Comparison of ENCODE assay signal across 14 cellular contexts in the genomic region with DNA sequence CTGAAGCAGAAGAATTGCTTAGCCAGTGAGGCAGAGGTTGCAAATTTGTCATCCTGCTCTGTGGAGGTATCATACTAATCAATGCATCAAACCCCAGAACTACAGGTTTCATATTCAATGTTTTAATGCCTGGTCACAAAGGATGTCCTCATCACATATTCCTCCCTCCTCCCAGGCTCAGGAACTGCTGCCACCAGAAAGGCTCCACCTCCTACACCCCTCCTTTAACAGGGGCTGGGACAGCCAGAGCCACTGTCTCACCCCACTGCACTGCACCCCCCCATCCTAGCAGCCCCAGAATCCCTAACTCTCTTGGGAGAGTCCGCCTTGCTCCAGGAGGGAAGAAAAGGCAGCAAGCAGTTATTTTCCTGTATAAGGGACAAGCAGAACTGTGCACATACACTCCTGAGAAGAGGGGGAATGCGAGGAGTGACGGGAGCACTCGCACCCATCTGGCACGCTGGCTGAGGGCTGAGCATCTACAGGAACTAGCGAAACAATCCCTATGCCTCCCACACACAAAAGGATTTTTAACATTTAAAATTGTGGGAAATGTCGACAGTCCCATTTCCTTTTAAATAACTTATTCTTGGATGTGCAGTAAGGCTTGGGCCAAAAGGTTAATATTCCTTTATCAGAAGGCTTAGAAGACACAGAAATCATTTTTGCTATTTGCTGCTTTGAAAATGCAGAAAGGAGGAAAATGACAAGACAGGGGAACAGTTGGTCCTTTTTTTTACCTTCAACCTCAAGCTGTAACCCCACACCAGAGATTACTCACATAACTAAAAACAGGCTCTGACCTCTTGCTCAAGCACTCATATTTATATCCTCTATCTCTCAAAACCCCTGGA. TPM values are rescaled to one million over a fixed set of nuclear protein-coding genes. Genes with fewer than 3 reads are reported as not detected.
A peak's percentile ranks its signal among the peaks of the same experiment; 100 is the strongest.
DNase-seq lines count a peak whose midpoint lies in the region; ATAC-seq and TF ChIP-seq lines count a peak whose summit lies in the region.
"Had no signal": no experiment of that assay in that cellular context is flagged by ENCODE, and none has a peak within 500 bp of the region (broad histone marks: within the 10 kb centered on the region; RNA-seq: fewer than 3 reads in every experiment).

No MANE protein-coding gene starts in this region.

- no peaks in the 10 kb centered on the region for H3K9me3 ChIP-seq in neural progenitor cell (ENCODE audit: low read depth)
- H3K9me3 ChIP-seq: ascending aorta, tibial nerve had no signal

- no peaks in the 10 kb centered on the region for H4K20me1 ChIP-seq in neural progenitor cell (ENCODE audit: low read depth)

- H3K9me3 Mint-ChIP-seq in brain (peaks cover 0 to 10% (median 6%) of the 10 kb centered on the region in 5 experiments), neural progenitor cell (peaks cover 15% of the 10 kb centered on the region)

- no peaks in the 10 kb centered on the region for H3K36me3 ChIP-seq in neural progenitor cell
- H3K36me3 ChIP-seq: ascending aorta had no signal

- H3K4me1 ChIP-seq in neural progenitor cell, result no peaks in the 10 kb centered on the region
- H3K4me1 ChIP-seq: parathyroid adenoma had no signal

- DNase-seq in DMS 273 (lab: John Stamatoyannopoulos, UW; ENCODE audit: unreplicated experiment), result peak; percentile 15
- no peak for DNase-seq in DMS 273 treated with DMSO at 0.1 percent for 48 hours (lab: John Stamatoyannopoulos, UW)
- no peak for DNase-seq in neural progenitor cell (ENCODE audit: low spot score)
- no peak for DNase-seq in NCI-H2227 treated with DMSO at 0.1 percent for 48 hours (lab: John Stamatoyannopoulos, UW)
- DNase-seq: NCI-H524 treated with DMSO at 0.1 percent for 48 hours, T-cell had no signal

- no peak overlapping the region for H3K9ac ChIP-seq in neural progenitor cell
- H3K9ac ChIP-seq: parathyroid adenoma had no signal

- H3K27ac ChIP-seq in neural progenitor cell, result no peak overlapping the region
- H3K27ac ChIP-seq: 22Rv1, ascending aorta, parathyroid adenoma had no signal

- no peaks in the 10 kb centered on the region for H3K79me2 ChIP-seq in neural progenitor cell (ENCODE audit: low read depth)

- TF ChIP-seq CTCF in brain (conservative IDR thresholded peaks at IDR 0.05) (no peak), neural progenitor cell (IDR thresholded peaks at IDR 0.05) (no peak)

- H3F3A ChIP-seq in neural progenitor cell (ENCODE audit: low read depth), result no peaks in the 10 kb centered on the region

- ATAC-seq in HG03175 (IDR thresholded peaks at IDR 0.05; ENCODE audit: unreplicated experiment) (peak; percentile 59), GM19452 (IDR thresholded peaks at IDR 0.05; ENCODE audit: unreplicated experiment) (no peak), HG03520 (IDR thresholded peaks at IDR 0.05; ENCODE audit: unreplicated experiment) (no peak)
- ATAC-seq: T-cell had no signal

- H3K4me1 Mint-ChIP-seq in brain, result peaks cover 49% of the 10 kb centered on the region
- H3K4me1 Mint-ChIP-seq in neural progenitor cell, result peaks cover 5% of the 10 kb centered on the region

- no peaks in the 10 kb centered on the region for H3K27me3 ChIP-seq in neural progenitor cell
- H3K27me3 ChIP-seq: ascending aorta, tibial nerve had no signal

- no peak overlapping the region for H2AFZ ChIP-seq in neural progenitor cell (replicated peaks)
- H2AFZ ChIP-seq: parathyroid adenoma had no signal

- H3K4me3 Mint-ChIP-seq in brain (peak overlapping the region in 1 of 5 experiments; percentile 46), neural progenitor cell (no peak overlapping the region)
- H3K4me3 Mint-ChIP-seq: T-cell had no signal

- no peak overlapping the region for H3K4me3 ChIP-seq in neural progenitor cell
- H3K4me3 ChIP-seq: ascending aorta, tibial nerve had no signal

- H3K27ac Mint-ChIP-seq in brain (peak overlapping the region; percentile 37 to 91 (median 78)), neural progenitor cell (peak overlapping the region; percentile 6)
- H3K27ac Mint-ChIP-seq: T-cell had no signal

- H3K36me3 Mint-ChIP-seq in brain, result peaks cover 28% of the 10 kb centered on the region
- peaks cover 5% of the 10 kb centered on the region for H3K36me3 Mint-ChIP-seq in neural progenitor cell

- no peak overlapping the region for H3K4me2 ChIP-seq in neural progenitor cell

- no peaks in the 10 kb centered on the region for H3K27me3 Mint-ChIP-seq in brain
- peaks cover 2% of the 10 kb centered on the region for H3K27me3 Mint-ChIP-seq in neural progenitor cell (ENCODE audit: insufficient read depth, low read depth)

RNA-seq across cellular contexts. Expression of gene CD99L2, which starts 27.8 kb away (rescaled TPM):
- 94.5 TPM for polyA plus RNA-seq in brain (ENCODE audit: insufficient read depth, low read depth, low replicate concordance)
- total RNA-seq in neural progenitor cell (ENCODE audit: low replicate concordance), result 24.7 and 48.1 TPM in 2 replicates
